Comparison of ENCODE assay signal across 13 cellular contexts in genomic region chr3:161489390-161489789, GRCh38. TPM values are rescaled to one million over a fixed set of nuclear protein-coding genes. Genes with fewer than 3 reads are reported as not detected.
DNase-seq lines count a peak whose midpoint lies in the region; ATAC-seq and TF ChIP-seq lines count a peak whose summit lies in the region.
"Had no signal": no experiment of that assay in that cellular context is flagged by ENCODE, and none has a peak within 500 bp of the region (broad histone marks: within the 10 kb centered on the region; RNA-seq: fewer than 3 reads in every experiment).

No MANE protein-coding gene starts in this region.

- H3K9me3 Mint-ChIP-seq in CD8-positive, alpha-beta memory T cell = peaks cover 0 to 3% (median 0%) of the 10 kb centered on the region in 5 donors

- H3K9me3 ChIP-seq in CD8-positive, alpha-beta memory T cell (ENCODE audit: low read length) = no peaks in the 10 kb centered on the region
- H3K9me3 ChIP-seq: gastroesophageal sphincter had no signal

- no peak for TF ChIP-seq CTCF in GM10266 (IDR thresholded peaks at IDR 0.05; ENCODE audit: control insufficient read depth, insufficient read depth, low read depth, missing control alignments)

- H3K4me1 Mint-ChIP-seq in CD8-positive, alpha-beta memory T cell = no peaks in the 10 kb centered on the region
- H3K4me1 Mint-ChIP-seq: mesothelial cell of epicardium had no signal

- H3K27ac Mint-ChIP-seq in CD8-positive, alpha-beta memory T cell = peak overlapping the region in 1 of 8 donors; percentile 92
- H3K27ac Mint-ChIP-seq: mesothelial cell of epicardium had no signal

- CTCF ChIA-PET in CD8-positive, alpha-beta memory T cell (lab: Charles Lee) = no interaction called here
- CTCF ChIA-PET in HEK293T (lab: Yijun Ruan, JAX) = no interaction called here

- no peaks in the 10 kb centered on the region for H3K4me1 ChIP-seq in CD8-positive, alpha-beta memory T cell (ENCODE audit: insufficient read depth, low read length)
- H3K4me1 ChIP-seq: gastroesophageal sphincter had no signal

- H3K4me3 ChIP-seq in CD8-positive, alpha-beta memory T cell (ENCODE audit: low read length) = no peak overlapping the region
- H3K4me3 ChIP-seq: gastroesophageal sphincter had no signal

- DNase-seq in GM10266 (ENCODE audit: extremely low spot score) (peak; percentile 39), MV-4-11 (lab: John Stamatoyannopoulos, UW) (peak; percentile 92), HEK293T (ENCODE audit: extremely low spot score) (no peak), H4 (ENCODE audit: low spot score) (no peak)
- no peak for DNase-seq in CD8-positive, alpha-beta memory T cell
- DNase-seq in stimulated activated CD8-positive, alpha-beta memory T cell treated with anti-CD3 and anti-CD28 coated beads, Interleukin-4, amount 100 ng/mL, for 48 hours = no peak
- DNase-seq: ACHN had no signal

- no peak overlapping the region for H3K4me3 Mint-ChIP-seq in CD8-positive, alpha-beta memory T cell
- H3K4me3 Mint-ChIP-seq: mesothelial cell of epicardium had no signal

- H3K27me3 Mint-ChIP-seq in CD8-positive, alpha-beta memory T cell = peaks cover 0 to 27% of the 10 kb centered on the region in 2 donors

- ATAC-seq in GM19468 (IDR thresholded peaks at IDR 0.05; ENCODE audit: extremely low read depth, unreplicated experiment) = peak; percentile 97
- peak; percentile 100 for ATAC-seq in HG03025 (IDR thresholded peaks at IDR 0.05; ENCODE audit: low FRiP score, unreplicated experiment)
- ATAC-seq: gastroesophageal sphincter, HepG2 had no signal

- no peaks in the 10 kb centered on the region for H3K36me3 ChIP-seq in CD8-positive, alpha-beta memory T cell (ENCODE audit: insufficient read depth, low read length)
- H3K36me3 ChIP-seq: gastroesophageal sphincter had no signal

- no peak overlapping the region for H3K27ac ChIP-seq in CD8-positive, alpha-beta memory T cell (ENCODE audit: low read depth, low read length)
- H3K27ac ChIP-seq: gastroesophageal sphincter had no signal

- no peaks in the 10 kb centered on the region for H3K27me3 ChIP-seq in CD8-positive, alpha-beta memory T cell (ENCODE audit: insufficient read depth, low read length, poor library complexity, severe bottlenecking)
- H3K27me3 ChIP-seq: gastroesophageal sphincter had no signal

- no peaks in the 10 kb centered on the region for H3K36me3 Mint-ChIP-seq in CD8-positive, alpha-beta memory T cell

- POLR2A ChIA-PET in CD8-positive, alpha-beta memory T cell (lab: Charles Lee) = no interaction called here
- POLR2A ChIA-PET in HEK293T (lab: Yijun Ruan, JAX) = no interaction called here

TF ChIP-seq in HEK293T, 16 proteins besides CTCF, POLR2A, EP300 and RAD21:
- no peak for TF ChIP-seq TARDBP (IDR thresholded peaks at IDR 0.05)
- TF ChIP-seq L3MBTL2 (conservative IDR thresholded peaks at IDR 0.05) = no peak
- TF ChIP-seq ARNT (IDR thresholded peaks at IDR 0.05) = no peak
- no peak for TF ChIP-seq BHLHE40 (IDR thresholded peaks at IDR 0.05; ENCODE audit: borderline replicate concordance)
- TF ChIP-seq FOXK2 (IDR thresholded peaks at IDR 0.05) = no peak
- no peak for TF ChIP-seq FOXA1 (IDR thresholded peaks at IDR 0.05)
- TF ChIP-seq PKNOX1 (IDR thresholded peaks at IDR 0.05) = no peak
- no peak for TF ChIP-seq LEF1 (IDR thresholded peaks at IDR 0.05; ENCODE audit: borderline replicate concordance)
- no peak for TF ChIP-seq NFRKB (IDR thresholded peaks at IDR 0.05)
- no peak for TF ChIP-seq ELF4 (IDR thresholded peaks at IDR 0.05)
- no peak for TF ChIP-seq SP1 (IDR thresholded peaks at IDR 0.05)
- no peak for TF ChIP-seq HDGF (IDR thresholded peaks at IDR 0.05; ENCODE audit: borderline replicate concordance)
- no peak for TF ChIP-seq ZNF384 (IDR thresholded peaks at IDR 0.05)
- no peak for TF ChIP-seq SUZ12 (IDR thresholded peaks at IDR 0.05)
- TF ChIP-seq CTBP1 (IDR thresholded peaks at IDR 0.05; ENCODE audit: borderline replicate concordance) = no peak
- no peak for TF ChIP-seq FOXM1 (IDR thresholded peaks at IDR 0.05; ENCODE audit: borderline replicate concordance)

RNA-seq across cellular contexts. Expression of gene OTOL1, which starts 7.2 kb away (rescaled TPM):
- not detected for total RNA-seq in CD8-positive, alpha-beta memory T cell
- polyA plus RNA-seq in CD8-positive, alpha-beta memory T cell = not detected
- total RNA-seq in H4 (2014; rRNA removed; shearing (Covaris generic)) = not detected in 2 replicates
- total RNA-seq: gastroesophageal sphincter, HepG2, mesothelial cell of epicardium, NCI-H460 had no signal
- polyA plus RNA-seq: HepG2 had no signal

Comparison
In these comparisons a context has a peak if more than half of its experiments do, and no peak if none do; other contexts are left out.
1. DNase-seq: peak in GM10266 (single experiment) and MV-4-11 (single experiment); none in CD8-positive, alpha-beta memory T cell (0 of 5), stimulated activated CD8-positive, alpha-beta memory T cell treated with anti-CD3 and anti-CD28 coated beads, Interleukin-4, amount 100 ng/mL, for 48 hours (single experiment), HEK293T (single experiment) and H4 (single experiment).